Comparison of ENCODE assay signal across 1 cellular context in the genomic region with DNA sequence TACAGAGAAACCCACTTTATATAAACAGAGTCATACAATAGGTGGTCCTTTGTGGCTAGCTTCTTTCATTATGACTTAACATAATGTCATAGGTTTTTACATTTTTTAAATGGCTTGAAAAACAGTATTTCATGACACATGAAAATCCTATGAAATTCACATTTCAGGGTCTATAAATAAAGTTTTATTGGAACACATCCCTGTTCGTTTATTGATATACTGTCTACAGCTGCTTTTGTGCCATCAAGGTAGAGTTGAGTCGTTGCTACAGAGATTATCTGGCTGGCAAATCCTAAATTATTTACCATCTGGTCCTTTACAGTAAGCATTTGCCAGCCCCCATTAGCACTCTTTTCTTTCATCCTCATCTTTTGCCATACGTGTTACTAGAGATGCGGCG.
A peak's percentile ranks its signal among the peaks of the same experiment; 100 is the strongest.
TF ChIP-seq lines count a peak whose summit lies in the region.

No MANE protein-coding gene starts in this region.

TF ChIP-seq in GM12878, 131 proteins besides CTCF, POLR2A, EP300 and RAD21:
- TF ChIP-seq ZBTB40 (IDR thresholded peaks at IDR 0.05; ENCODE audit: borderline replicate concordance) (peak; percentile 84), ZBTB11 (CRISPR knock-in tag; IDR thresholded peaks at IDR 0.05) (no peak), LARP7 (IDR thresholded peaks at IDR 0.05) (no peak), JUNB (IDR thresholded peaks at IDR 0.05) (peak; percentile 11; the same call in 1 of the 2 replicates)
- TF ChIP-seq, protein P1, sequence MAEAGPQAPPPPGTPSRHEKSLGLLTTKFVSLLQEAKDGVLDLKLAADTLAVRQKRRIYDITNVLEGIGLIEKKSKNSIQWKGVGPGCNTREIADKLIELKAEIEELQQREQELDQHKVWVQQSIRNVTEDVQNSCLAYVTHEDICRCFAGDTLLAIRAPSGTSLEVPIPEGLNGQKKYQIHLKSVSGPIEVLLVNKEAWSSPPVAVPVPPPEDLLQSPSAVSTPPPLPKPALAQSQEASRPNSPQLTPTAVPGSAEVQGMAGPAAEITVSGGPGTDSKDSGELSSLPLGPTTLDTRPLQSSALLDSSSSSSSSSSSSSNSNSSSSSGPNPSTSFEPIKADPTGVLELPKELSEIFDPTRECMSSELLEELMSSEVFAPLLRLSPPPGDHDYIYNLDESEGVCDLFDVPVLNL (IDR thresholded peaks at IDR 0.05; ENCODE audit: low read depth, low read length): no peak
